In genomic region chrX:48663241-48663640, GRCh38 we compare ENCODE assay signal across 28 cellular contexts. TPM values are rescaled to one million over a fixed set of nuclear protein-coding genes. Genes with fewer than 3 reads are reported as not detected.
"Had no signal": no experiment of that assay in that cellular context is flagged by ENCODE, and none has a peak within 500 bp of the region (broad histone marks: within the 10 kb centered on the region; RNA-seq: fewer than 3 reads in every experiment).

No MANE protein-coding gene starts in this region.

- H3K4me3 ChIP-seq: breast epithelium, K562, SJCRH30 had no signal

- DNase-seq: activated CD4-positive, alpha-beta T cell treated with anti-CD3 and anti-CD28 coated beads, Interleukin-2, amount 50 U/mL, for 1 hour; activated CD4-positive, CD25-positive, alpha-beta regulatory T cell; activated CD8-positive, alpha-beta memory T cell treated with anti-CD3 and anti-CD28 coated beads for 24 hours; activated effector memory CD4-positive, alpha-beta T cell treated with anti-CD3 and anti-CD28 coated beads, Interleukin-2, amount 50 U/mL, for 16 hours; activated naive CD4-positive, alpha-beta T cell treated with anti-CD3 and anti-CD28 coated beads, Interleukin-2, amount 50 U/mL, for 16 hours; aorta; caudate nucleus; Karpas-422; MM.1S; NCI-H1105; NCI-H1436; NCI-H1694 treated with DMSO at 0.1 percent for 48 hours; NCI-H2029 treated with DMSO at 0.1 percent for 48 hours; NCI-H345; NCI-H510A; NCI-H526 treated with DMSO at 0.1 percent for 48 hours; NCI-H82; NK-92 treated with Interleukin-12 subunit alpha and Interleukin-12 subunit beta, amount 100 ng/mL, for 24 hours; OCI-M1; Right ventricle myocardium superior; SJCRH30; SK-N-SH; T-helper 1 cell had no signal

- H3K4me1 ChIP-seq: breast epithelium, SJCRH30 had no signal

- H3K9me3 ChIP-seq: breast epithelium, SJCRH30, SK-N-SH had no signal

- H3K27ac Mint-ChIP-seq: activated T-helper 1 cell treated with anti-CD3 and anti-CD28 coated beads, Interleukin-12 subunit alpha, Interleukin-12 subunit beta, Interleukin-2, Interleukin-4 antibody, amounts not matched to agents 30 ng/mL and 10 ng/mL and 1 ng/mL, durations not matched to agents 14 hours and 24 hours and 36 hours had no signal

- H3K9me3 Mint-ChIP-seq: activated T-helper 1 cell treated with anti-CD3 and anti-CD28 coated beads, Interleukin-12 subunit alpha, Interleukin-12 subunit beta, Interleukin-2, Interleukin-4 antibody, amounts not matched to agents 30 ng/mL and 10 ng/mL and 1 ng/mL, durations not matched to agents 14 hours and 24 hours and 36 hours had no signal

- H3K4me3 Mint-ChIP-seq: activated T-helper 1 cell treated with anti-CD3 and anti-CD28 coated beads, Interleukin-12 subunit alpha, Interleukin-12 subunit beta, Interleukin-2, Interleukin-4 antibody, amounts not matched to agents 30 ng/mL and 10 ng/mL and 1 ng/mL, durations not matched to agents 14 hours and 24 hours and 36 hours had no signal

- H3K36me3 ChIP-seq: breast epithelium, SJCRH30 had no signal

- H3K27me3 ChIP-seq: SJCRH30 had no signal

- H3K27ac ChIP-seq: breast epithelium, RWPE1, SJCRH30, VCaP had no signal

RNA-seq across cellular contexts. Expression of gene WAS, which starts 20.4 kb away (rescaled TPM):
- total RNA-seq: SJCRH30 had no signal
